In the genomic region with DNA sequence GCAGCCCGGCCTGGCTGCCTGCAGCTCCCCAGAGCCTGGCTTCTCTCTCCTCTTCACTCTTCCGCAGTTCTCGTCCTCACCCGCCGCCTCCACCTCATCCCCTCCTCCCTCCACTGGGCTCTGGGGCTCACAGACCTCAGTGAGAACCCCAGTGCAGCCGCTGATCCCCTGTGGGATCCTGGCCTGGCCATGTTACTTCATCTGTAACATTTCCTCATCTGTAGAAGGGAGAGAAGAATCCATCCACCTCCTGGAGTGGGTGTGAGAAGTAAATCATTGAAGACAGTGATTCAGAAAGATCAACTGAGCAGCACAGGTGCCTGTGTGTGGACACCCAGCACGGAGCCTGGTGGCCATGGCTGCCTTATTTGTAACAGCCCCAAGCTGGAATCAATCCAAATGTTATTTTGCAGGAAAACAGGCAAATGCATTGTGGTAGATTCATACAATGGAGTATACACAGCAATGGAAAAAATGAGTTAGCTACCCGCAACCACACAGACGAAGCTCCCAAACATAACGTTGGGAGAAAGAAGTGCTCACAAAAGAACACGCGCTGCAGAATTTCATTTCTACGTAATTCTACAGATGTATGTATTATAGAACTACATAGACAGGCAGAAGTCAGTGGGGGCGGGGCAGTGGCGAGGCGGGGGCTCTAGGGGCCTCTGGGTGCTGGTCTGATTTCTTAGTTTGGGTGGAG, we compare ENCODE assay signal across 8 cellular contexts. TPM values are rescaled to one million over a fixed set of nuclear protein-coding genes. Genes with fewer than 3 reads are reported as not detected.
DNase-seq lines count a peak whose midpoint lies in the region; ATAC-seq, FAIRE-seq and TF ChIP-seq lines count a peak whose summit lies in the region.

No MANE protein-coding gene starts in this region.

- H3K4ac ChIP-seq in trophoblast cell (ENCODE audit: low read depth, low read length) = peak overlapping the region; percentile 37

- H2BK12ac ChIP-seq in trophoblast cell (ENCODE audit: low read length) = peak overlapping the region; percentile 14

- peaks cover 81% of the 10 kb centered on the region for H3K36me3 Mint-ChIP-seq in dendritic cell treated with granulocyte-macrophage colony-stimulating factor and Interleukin-4, amounts not matched to agents 40 ng/mL and 50 ng/mL, for 4 days (ENCODE audit: low read depth)

- peak overlapping the region; percentile 87 for H4K91ac ChIP-seq in trophoblast cell (ENCODE audit: low read depth, low read length)

- peaks cover 100% of the 10 kb centered on the region for H3K4me1 Mint-ChIP-seq in dendritic cell treated with granulocyte-macrophage colony-stimulating factor and Interleukin-4, amounts not matched to agents 40 ng/mL and 50 ng/mL, for 4 days (ENCODE audit: low read depth)

- H3K4me3 ChIP-seq in GM12875 (ENCODE audit: low read depth, low read length) (peak overlapping the region; percentile 37), OCI-LY1 (ENCODE audit: low read depth, low read length, poor library complexity, severe bottlenecking) (no peak overlapping the region), trophoblast cell (ENCODE audit: low read depth, low read length) (no peak overlapping the region)

- H3K4me1 ChIP-seq in OCI-LY1 (ENCODE audit: insufficient read depth, low read length, severe bottlenecking) (peaks cover 93% of the 10 kb centered on the region), trophoblast cell (ENCODE audit: control insufficient read depth in 1 of 2, insufficient read depth in 2 of 2, low read length in 2 of 2) (peaks cover 4 to 13% of the 10 kb centered on the region in 2 experiments)

- H3K79me1 ChIP-seq in trophoblast cell (ENCODE audit: low read length) = peaks cover 2% of the 10 kb centered on the region

- peaks cover 9% of the 10 kb centered on the region; the same call in 1 of the 2 replicates for H3K36me3 ChIP-seq in OCI-LY1 (ENCODE audit: insufficient read depth, low read length)
- no peaks in the 10 kb centered on the region for H3K36me3 ChIP-seq in trophoblast cell (ENCODE audit: control insufficient read depth in 1 of 2, insufficient read depth in 2 of 2, low read length in 2 of 2)

- peak overlapping the region; percentile 14 for H4K8ac ChIP-seq in trophoblast cell (ENCODE audit: low read depth, low read length)

- H3K4me3 Mint-ChIP-seq in dendritic cell treated with granulocyte-macrophage colony-stimulating factor and Interleukin-4, amounts not matched to agents 40 ng/mL and 50 ng/mL, for 4 days = peak overlapping the region; percentile 56

- peak overlapping the region; percentile 25 for H3K18ac ChIP-seq in trophoblast cell (ENCODE audit: low read length)

- H2BK5ac ChIP-seq in trophoblast cell (ENCODE audit: low read depth, low read length, poor library complexity) = peak overlapping the region; percentile 18

- H2AK5ac ChIP-seq in trophoblast cell (ENCODE audit: low read length) = peak overlapping the region; percentile 35

- FAIRE-seq in frontal cortex (lab: Jason Lieb, UNC) = no peak

- no peak for DNase-seq in trophoblast cell
- no peak for DNase-seq in frontal cortex (ENCODE audit: low spot score in 2 of 2)
- DNase-seq in GM19238 (ENCODE audit: insufficient read length, low spot score) = no peak

- H2BK120ac ChIP-seq in trophoblast cell (ENCODE audit: insufficient read depth, low read length, poor library complexity) = peak overlapping the region; percentile 70

- H3K9ac ChIP-seq in OCI-LY1 (ENCODE audit: low read length) (no peak overlapping the region), trophoblast cell (ENCODE audit: low read length) (no peak overlapping the region)

- H2AFZ ChIP-seq in OCI-LY1 (ENCODE audit: low read length) = no peak overlapping the region
- H2AFZ ChIP-seq in trophoblast cell (ENCODE audit: insufficient read depth, low read length, poor library complexity) = peak overlapping the region; percentile 18

- intact Hi-C loops in dendritic cell treated with granulocyte-macrophage colony-stimulating factor and Interleukin-4, amounts not matched to agents 40 ng/mL and 50 ng/mL, for 4 days (cut with micrococcal nuclease) = no loop called here

- H3K9me3 Mint-ChIP-seq in dendritic cell treated with granulocyte-macrophage colony-stimulating factor and Interleukin-4, amounts not matched to agents 40 ng/mL and 50 ng/mL, for 4 days = no peaks in the 10 kb centered on the region

- no peak overlapping the region for H3K23ac ChIP-seq in trophoblast cell (ENCODE audit: low read length)

- no peak overlapping the region for H4K12ac ChIP-seq in trophoblast cell (ENCODE audit: low read depth, low read length)

- peaks cover 5% of the 10 kb centered on the region; the same call in 1 of the 2 replicates for H3K27me3 ChIP-seq in OCI-LY1 (ENCODE audit: insufficient read depth, low read length)
- H3K27me3 ChIP-seq in trophoblast cell (ENCODE audit: insufficient read depth, low read length) = no peaks in the 10 kb centered on the region

- TF ChIP-seq CTCF in GM12875 (IDR thresholded peaks at IDR 0.05; ENCODE audit: borderline replicate concordance, insufficient read depth, low read depth, low read length) (no peak), OCI-LY1 (IDR thresholded peaks at IDR 0.05; ENCODE audit: low read length) (no peak)

- H3K9me2 ChIP-seq in OCI-LY1 (ENCODE audit: low read depth, low read length) = no peaks in the 10 kb centered on the region

- H3K4me2 ChIP-seq in OCI-LY1 (ENCODE audit: low read length) = peak overlapping the region; percentile 56
- no peak overlapping the region for H3K4me2 ChIP-seq in trophoblast cell (ENCODE audit: low read length)

- ATAC-seq in GM19455 (IDR thresholded peaks at IDR 0.05; ENCODE audit: unreplicated experiment) (no peak), GM21528 (IDR thresholded peaks at IDR 0.05; ENCODE audit: low FRiP score, unreplicated experiment) (no peak)

- no peaks in the 10 kb centered on the region for H4K20me1 ChIP-seq in OCI-LY1 (ENCODE audit: insufficient read depth, low read length)

- peak overlapping the region; percentile 84 for H3K27ac Mint-ChIP-seq in dendritic cell treated with granulocyte-macrophage colony-stimulating factor and Interleukin-4, amounts not matched to agents 40 ng/mL and 50 ng/mL, for 4 days

- no peaks in the 10 kb centered on the region for H3K27me3 Mint-ChIP-seq in dendritic cell treated with granulocyte-macrophage colony-stimulating factor and Interleukin-4, amounts not matched to agents 40 ng/mL and 50 ng/mL, for 4 days

- H3K79me2 ChIP-seq in OCI-LY1 (ENCODE audit: insufficient read depth, low read length) (no peaks in the 10 kb centered on the region), trophoblast cell (ENCODE audit: control insufficient read depth, insufficient read depth, low read length, poor library complexity) (peaks cover 1% of the 10 kb centered on the region)

- 0 out of 2 replicates have a peak, but pooled peaks cover 1% of the 10 kb centered on the region for H3F3A ChIP-seq in OCI-LY1 (ENCODE audit: insufficient read depth, low read length)

- H3K9me3 ChIP-seq in OCI-LY1 (ENCODE audit: low read length) (no peaks in the 10 kb centered on the region), trophoblast cell (ENCODE audit: insufficient read depth, low read depth, low read length) (no peaks in the 10 kb centered on the region)

- H3K14ac ChIP-seq in trophoblast cell (ENCODE audit: low read length) = peak overlapping the region; percentile 24

- WGBS in trophoblast cell (ENCODE audit: extremely low coverage, insufficient coverage, insufficient read length) = no CpG with 5 or more reads among the region's 16 CpGs

- H3K27ac ChIP-seq in OCI-LY1 (ENCODE audit: low read depth, low read length, poor library complexity, severe bottlenecking) = no peak overlapping the region
- H3K27ac ChIP-seq in trophoblast cell (ENCODE audit: low read depth, low read length) = no peak overlapping the region

RNA-seq across cellular contexts. Expression of a gene that starts 8.7 kb away (rescaled TPM):
- 0.30 and 0.33 TPM in 2 replicates for polyA plus RNA-seq in trophoblast cell (2013)
- total RNA-seq in frontal cortex = 3.7 TPM

RNA-seq across cellular contexts. Expression of a gene that starts 25.5 kb away (rescaled TPM):
- 0.04 and 0.10 TPM in 2 replicates for polyA plus RNA-seq in trophoblast cell (2013)
- 0.41 TPM for total RNA-seq in frontal cortex
